ENCODE assay signal across 9 cellular contexts in the genomic region with DNA sequence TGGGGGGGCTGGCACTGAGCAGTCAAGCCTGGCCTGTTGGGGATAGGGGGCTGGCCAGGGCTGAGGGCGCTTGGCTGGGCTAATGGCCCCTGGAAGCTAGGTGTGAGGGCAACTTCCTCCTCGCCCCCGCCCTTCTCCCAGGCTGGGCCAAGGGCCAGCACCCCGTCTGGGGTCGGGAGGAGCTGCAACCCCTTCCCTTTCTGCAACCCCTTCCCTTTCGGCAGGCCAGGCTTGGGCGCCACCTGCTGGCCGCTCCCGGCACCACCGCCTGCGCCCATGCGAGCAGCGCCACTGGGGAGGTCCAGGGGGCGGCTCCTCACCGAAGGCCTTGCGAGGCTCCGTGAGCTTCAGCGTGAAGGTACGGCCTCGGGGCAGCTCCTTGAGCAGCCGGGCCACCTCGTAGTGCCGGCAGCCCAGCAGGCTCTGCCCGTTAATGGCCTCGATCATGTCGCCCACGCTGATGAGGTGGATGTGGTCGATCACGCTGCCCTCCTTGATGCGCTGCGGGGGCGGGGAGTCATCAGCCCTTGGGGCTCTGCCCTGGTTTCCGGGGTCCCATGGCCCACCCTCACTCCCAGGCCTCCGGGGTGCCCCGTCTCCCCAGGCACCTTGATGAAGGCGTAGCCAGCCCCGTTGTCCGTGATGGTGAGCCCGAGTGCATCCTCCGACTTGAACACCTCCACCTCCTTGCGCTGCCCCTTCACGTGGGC. TPM values are rescaled to one million over a fixed set of nuclear protein-coding genes. Genes with fewer than 3 reads are reported as not detected.
DNase-seq lines count a peak whose midpoint lies in the region; ATAC-seq and TF ChIP-seq lines count a peak whose summit lies in the region.
"Had no signal": no experiment of that assay in that cellular context is flagged by ENCODE, and none has a peak within 500 bp of the region (broad histone marks: within the 10 kb centered on the region; RNA-seq: fewer than 3 reads in every experiment).

No MANE protein-coding gene starts in this region.

- peaks cover 7% of the 10 kb centered on the region for H3K36me3 Mint-ChIP-seq in T-helper 17 cell (ENCODE audit: low read depth)

- no peaks in the 10 kb centered on the region for H3K27me3 Mint-ChIP-seq in T-helper 17 cell

- no peak overlapping the region for H3K27ac Mint-ChIP-seq in T-helper 17 cell

- no peak overlapping the region for H3K4me3 ChIP-seq in ascending aorta

- peaks cover 38 to 51% of the 10 kb centered on the region in 2 donors for H3K36me3 ChIP-seq in ascending aorta

- H3K9me3 ChIP-seq in T-helper 17 cell (ENCODE audit: control insufficient read depth, low read length, poor library complexity, severe bottlenecking): no peaks in the 10 kb centered on the region
- no peaks in the 10 kb centered on the region for H3K9me3 ChIP-seq in ascending aorta

- H3K27ac ChIP-seq in ascending aorta: no peak overlapping the region
- H3K27ac ChIP-seq: epithelial cell of prostate had no signal

- TF ChIP-seq CTCF in ascending aorta (IDR thresholded peaks at IDR 0.05): peak; percentile 67 to 77 (median 76)

- intact Hi-C loops in ascending aorta (cut with DNase I): no loop called here

- ATAC-seq in T-helper 17 cell: peak; percentile 67
- no peak for ATAC-seq in GM21737 (IDR thresholded peaks at IDR 0.05; ENCODE audit: unreplicated experiment)
- ATAC-seq in HG02588 (IDR thresholded peaks at IDR 0.05; ENCODE audit: unreplicated experiment): no peak

- H3K4me1 ChIP-seq in ascending aorta: peaks cover 0 to 5% of the 10 kb centered on the region in 2 donors

- H3K4me1 Mint-ChIP-seq in T-helper 17 cell: peaks cover 18% of the 10 kb centered on the region

- H3K4me3 Mint-ChIP-seq in T-helper 17 cell: no peak overlapping the region

- DNase-seq in NOMO-1 (lab: John Stamatoyannopoulos, UW; ENCODE audit: unreplicated experiment in 2 of 2) (peak; percentile 30 to 53), NOMO-1 treated with dmso at 0.1 percent for 144 hours (lab: John Stamatoyannopoulos, UW; ENCODE audit: unreplicated experiment) (no peak), T-helper 17 cell (peak; percentile 51 to 76 (median 63)), ascending aorta (ENCODE audit: low spot score in 2 of 2) (no peak), inferior parietal cortex (ENCODE audit: extremely low spot score) (peak; percentile 31)
- peak; percentile 42 to 66 (median 46) for DNase-seq in stimulated activated CD4-positive, alpha-beta T cell treated with anti-CD3 and anti-CD28 coated beads, TNF-alpha, amount 100 ng/mL, for 24 hours (ENCODE audit: low read depth in 3 of 3)

- H3K27me3 ChIP-seq in ascending aorta: no peaks in the 10 kb centered on the region

RNA-seq across cellular contexts. Expression of gene PTGER1, which starts 5.0 kb away (rescaled TPM):
- total RNA-seq in T-helper 17 cell (not detected), ascending aorta (17.1 TPM)

RNA-seq across cellular contexts. Expression of gene GIPC1, which starts 15.8 kb away (rescaled TPM):
- total RNA-seq in T-helper 17 cell (10 to 100 TPM; 34.8 to 38.6 TPM), ascending aorta (123 TPM)

RNA-seq across cellular contexts. Expression of gene DNAJB1, which starts 38.1 kb away (rescaled TPM):
- total RNA-seq in T-helper 17 cell (100 to 1,000 TPM; 483 to 558 TPM), ascending aorta (73.8 TPM)

RNA-seq across cellular contexts. Expression of gene PKN1, which starts 47.0 kb away (rescaled TPM):
- 100 to 1,000 TPM; 163 to 202 TPM for total RNA-seq in T-helper 17 cell
- total RNA-seq in ascending aorta: 231 TPM

RNA-seq across cellular contexts. Expression of gene TECR, which starts 49.3 kb away (rescaled TPM):
- 100 to 1,000 TPM; 111 to 125 TPM for total RNA-seq in T-helper 17 cell
- 88.7 TPM for total RNA-seq in ascending aorta

Comparison
In these comparisons a context has a peak if more than half of its experiments do, and no peak if none do; other contexts are left out.
1. DNase-seq: peak in NOMO-1 (2 of 2), T-helper 17 cell (3 of 3), inferior parietal cortex (single experiment) and stimulated activated CD4-positive, alpha-beta T cell treated with anti-CD3 and anti-CD28 coated beads, TNF-alpha, amount 100 ng/mL, for 24 hours (3 of 3); none in NOMO-1 treated with dmso at 0.1 percent for 144 hours (single experiment) and ascending aorta (0 of 2).
2. RNA of gene PTGER1, which starts 5.0 kb away (total RNA-seq): 17.1 TPM in ascending aorta (single experiment); not detected in T-helper 17 cell; every median in the first group is over 10 times any median in the second.